ENCODE assay signal across 27 cellular contexts in the genomic region with DNA sequence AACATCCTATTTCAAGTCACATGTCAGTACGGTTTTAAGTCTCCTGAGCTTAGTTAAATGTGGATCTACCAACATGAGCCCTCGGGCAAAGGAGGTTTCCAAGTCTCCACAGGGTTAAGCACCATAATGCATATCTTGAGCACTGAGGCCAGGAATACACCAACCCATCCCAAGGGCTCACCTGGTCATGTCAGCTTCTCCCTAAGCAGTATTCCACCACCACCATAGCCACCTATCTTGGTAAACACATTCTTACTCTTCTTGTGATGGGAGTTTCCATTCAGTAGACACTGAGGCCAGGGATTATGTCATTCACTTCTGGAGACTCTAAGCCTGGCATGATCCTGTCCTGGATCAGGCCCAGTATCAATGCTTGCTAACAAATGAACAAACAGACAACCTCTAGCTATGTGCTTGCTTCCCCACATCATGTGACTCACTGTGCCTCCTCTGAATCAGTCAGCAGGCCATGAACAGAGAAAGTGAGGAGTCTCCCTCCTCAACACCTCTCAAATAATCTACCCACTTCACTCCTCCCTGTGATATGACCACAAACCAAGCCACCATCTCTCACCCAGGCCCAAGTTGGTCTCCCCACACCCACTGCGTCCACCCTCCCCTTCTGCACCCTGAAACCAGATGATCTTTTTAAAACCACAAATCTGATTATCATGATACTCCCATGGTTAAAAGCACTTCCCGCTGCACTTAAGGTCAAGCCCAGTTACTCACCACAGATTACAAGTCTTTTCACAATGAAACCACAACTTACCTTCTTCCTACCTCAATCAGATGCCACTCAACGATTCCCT. TPM values are rescaled to one million over a fixed set of nuclear protein-coding genes. Genes with fewer than 3 reads are reported as not detected.
DNase-seq lines count a peak whose midpoint lies in the region; ATAC-seq, FAIRE-seq and TF ChIP-seq lines count a peak whose summit lies in the region.
"Had no signal": no experiment of that assay in that cellular context is flagged by ENCODE, and none has a peak within 500 bp of the region (broad histone marks: within the 10 kb centered on the region; RNA-seq: fewer than 3 reads in every experiment).

No MANE protein-coding gene starts in this region.

- no peak overlapping the region for H3K4me2 ChIP-seq in GM23248 (ENCODE audit: unreplicated experiment)
- H3K4me2 ChIP-seq: A549 had no signal

- TF ChIP-seq POLR2A in prostate gland (IDR thresholded peaks at IDR 0.05), result no peak

- no peak overlapping the region for H3K9ac ChIP-seq in GM23248

- in situ Hi-C loops in GM23248 (cut with MboI), result no loop called here

- H3K4me3 ChIP-seq in GM23248 (no peak overlapping the region), bronchial epithelial cell (ENCODE audit: low read depth, low read length) (no peak overlapping the region), prostate gland (no peak overlapping the region), lower lobe of right lung (no peak overlapping the region)
- H3K4me3 ChIP-seq: A549, SJSA1 had no signal

- no peaks in the 10 kb centered on the region for H3K9me2 ChIP-seq in GM23248 (ENCODE audit: insufficient read depth)

- FAIRE-seq in bronchial epithelial cell (lab: Jason Lieb, UNC), result peak; percentile 40
- FAIRE-seq: A549, GM12891, H1, RCC 7860 had no signal

- H2AFZ ChIP-seq in GM23248, result no peak overlapping the region

- H3K9me3 ChIP-seq in GM23248 (ENCODE audit: low read depth), result no peaks in the 10 kb centered on the region
- H3K9me3 ChIP-seq in prostate gland, result no peaks in the 10 kb centered on the region
- peaks cover 5% of the 10 kb centered on the region for H3K9me3 ChIP-seq in lower lobe of right lung

- 27 to 29% methylated on average over 5 of the region's 5 CpGs for WGBS in GM23248 (ENCODE audit: low coverage in 1 of 2, low lambda C conversion rate in 2 of 2, missing lambda C conversion rate in 2 of 2), 2 experiments
- WGBS in prostate gland, result 88% methylated on average over 5 of the region's 5 CpGs

- intact Hi-C loops in prostate gland (cut with DNase I), result no loop called here
- intact Hi-C loops in lower lobe of right lung (cut with DNase I), result no loop called here

- H4K20me1 ChIP-seq in GM23248 (ENCODE audit: insufficient read depth), result no peaks in the 10 kb centered on the region

- TF ChIP-seq CTCF in bronchial epithelial cell (IDR thresholded peaks at IDR 0.05; ENCODE audit: insufficient read depth, low read length, severe bottlenecking) (no peak), prostate gland (IDR thresholded peaks at IDR 0.05) (no peak), lower lobe of right lung (IDR thresholded peaks at IDR 0.05) (no peak)

- no peaks in the 10 kb centered on the region for H3K4me1 ChIP-seq in GM23248 (ENCODE audit: insufficient read depth)
- H3K4me1 ChIP-seq in prostate gland (replicated peaks), result no peaks in the 10 kb centered on the region
- peaks cover 8% of the 10 kb centered on the region for H3K4me1 ChIP-seq in lower lobe of right lung
- H3K4me1 ChIP-seq: A549, SJSA1 had no signal

- ATAC-seq in lower lobe of right lung, result no peak
- ATAC-seq: A549, HCT116 had no signal

- no peaks in the 10 kb centered on the region for H3K36me3 ChIP-seq in GM23248 (ENCODE audit: low read depth)
- H3K36me3 ChIP-seq in bronchial epithelial cell (ENCODE audit: control insufficient read depth, insufficient read depth, low read length), result no peaks in the 10 kb centered on the region
- H3K36me3 ChIP-seq in prostate gland, result no peaks in the 10 kb centered on the region
- no peaks in the 10 kb centered on the region for H3K36me3 ChIP-seq in lower lobe of right lung
- H3K36me3 ChIP-seq: SJSA1 had no signal

- H3K79me2 ChIP-seq in GM23248 (ENCODE audit: insufficient read depth), result no peaks in the 10 kb centered on the region

- H3K27me3 ChIP-seq in GM23248 (replicated peaks; ENCODE audit: insufficient read depth) (no peaks in the 10 kb centered on the region), bronchial epithelial cell (ENCODE audit: control insufficient read depth, insufficient read depth, low read length) (no peaks in the 10 kb centered on the region), prostate gland (replicated peaks; ENCODE audit: insufficient read depth) (no peaks in the 10 kb centered on the region), lower lobe of right lung (ENCODE audit: low read depth) (peaks cover 5% of the 10 kb centered on the region)
- H3K27me3 ChIP-seq: SJSA1 had no signal

- DNase-seq in GM23248 (peak; percentile 12), OCI-M1 (lab: John Stamatoyannopoulos, UW) (peak; percentile 12), bronchial epithelial cell (ENCODE audit: low read depth) (no peak), prostate gland (ENCODE audit: low spot score) (peak; percentile 63), NCI-H526 (lab: John Stamatoyannopoulos, UW) (no peak), NCI-H1048 (lab: John Stamatoyannopoulos, UW) (no peak), lower lobe of right lung (no peak)
- DNase-seq: AML-193; C1 segment of cervical spinal cord; CD4-positive, alpha-beta memory T cell; COR-L47; GF-D8; Karpas-422; NCI-H1417; NCI-H1694; NCI-H2081; NCI-H2227 treated with DMSO at 0.1 percent for 48 hours; NCI-H69 had no signal

- no peaks in the 10 kb centered on the region for H3F3A ChIP-seq in GM23248 (ENCODE audit: insufficient read depth)

- H3K27ac ChIP-seq in GM23248, result no peak overlapping the region
- H3K27ac ChIP-seq in prostate gland, result peak overlapping the region in 1 of 2 donors; percentile 49
- H3K27ac ChIP-seq in lower lobe of right lung, result no peak overlapping the region
- H3K27ac ChIP-seq: A549, SJSA1 had no signal

RNA-seq across cellular contexts. Expression of gene PEG3, which starts 5.8 kb away (rescaled TPM):
- total RNA-seq in GM23248 (2014; rRNA removed; shearing (Covaris generic)), result 0.65 and 1.5 TPM in 2 replicates
- polyA plus RNA-seq in GM23248 (2016; fragmentation: Nextera tagmentation; extraction: Ambion mirVana), result 0.66 and 0.81 TPM in 2 replicates
- total RNA-seq in bronchial epithelial cell (0.51 and 0.53 TPM in 2 replicates), prostate gland (100 to 1,000 TPM in 1 of 2 donors, 1 to 10 TPM in 1; 6.1 to 101 TPM), lower lobe of right lung (5.0 TPM)
- total RNA-seq: CD4-positive, alpha-beta memory T cell; H1; HT-29; MCF 10A; SJSA1 had no signal
- polyA plus RNA-seq: A549; CD4-positive, alpha-beta memory T cell; H1 had no signal

RNA-seq across cellular contexts. Expression of gene ZIM2, which starts 5.8 kb away (rescaled TPM):
- total RNA-seq in GM23248 (2014; rRNA removed; shearing (Covaris generic)), result not detected in 2 replicates
- not detected in 2 replicates for polyA plus RNA-seq in GM23248 (2016; fragmentation: Nextera tagmentation; extraction: Ambion mirVana)
- total RNA-seq in bronchial epithelial cell, result not detected in 2 replicates
- 1 to 10 TPM in 1 of 2 donors, under 1 TPM in 1; 0.64 to 5.2 TPM for total RNA-seq in prostate gland
- total RNA-seq in lower lobe of right lung, result not detected
- total RNA-seq: CD4-positive, alpha-beta memory T cell; H1; HT-29; MCF 10A; NCI-H460; SJSA1 had no signal
- polyA plus RNA-seq: A549; CD4-positive, alpha-beta memory T cell; H1 had no signal

Comparison
In these comparisons a context has a peak if more than half of its experiments do, and no peak if none do; other contexts are left out.
1. DNase-seq: peak in GM23248 (single experiment), OCI-M1 (single experiment) and prostate gland (single experiment); none in bronchial epithelial cell (single experiment), NCI-H526 (0 of 2), NCI-H1048 (single experiment) and lower lobe of right lung (single experiment).